ENCODE assay signal across 1 cellular context in genomic region chr1:1151306-1151705, GRCh38.
TF ChIP-seq lines count a peak whose summit lies in the region.

No MANE protein-coding gene starts in this region.

TF ChIP-seq in K562, 482 proteins besides CTCF, POLR2A, EP300 and RAD21:
- TF ChIP-seq EP400 (IDR thresholded peaks at IDR 0.05) (no peak), CREM (IDR thresholded peaks at IDR 0.05; ENCODE audit: low read depth) (no peak), TGIF2 (CRISPR knock-in tag; IDR thresholded peaks at IDR 0.05) (0 out of 2 replicates have a peak, but pooled peaks have one; percentile 19), TAF9B (IDR thresholded peaks at IDR 0.05; ENCODE audit: partially characterized antibody) (no peak)
- TF ChIP-seq, protein P1, sequence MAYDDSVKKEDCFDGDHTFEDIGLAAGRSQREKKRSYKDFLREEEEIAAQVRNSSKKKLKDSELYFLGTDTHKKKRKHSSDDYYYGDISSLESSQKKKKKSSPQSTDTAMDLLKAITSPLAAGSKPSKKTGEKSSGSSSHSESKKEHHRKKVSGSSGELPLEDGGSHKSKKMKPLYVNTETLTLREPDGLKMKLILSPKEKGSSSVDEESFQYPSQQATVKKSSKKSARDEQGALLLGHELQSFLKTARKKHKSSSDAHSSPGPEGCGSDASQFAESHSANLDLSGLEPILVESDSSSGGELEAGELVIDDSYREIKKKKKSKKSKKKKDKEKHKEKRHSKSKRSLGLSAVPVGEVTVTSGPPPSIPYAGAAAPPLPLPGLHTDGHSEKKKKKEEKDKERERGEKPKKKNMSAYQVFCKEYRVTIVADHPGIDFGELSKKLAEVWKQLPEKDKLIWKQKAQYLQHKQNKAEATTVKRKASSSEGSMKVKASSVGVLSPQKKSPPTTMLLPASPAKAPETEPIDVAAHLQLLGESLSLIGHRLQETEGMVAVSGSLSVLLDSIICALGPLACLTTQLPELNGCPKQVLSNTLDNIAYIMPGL (CRISPR knock-in tag; IDR thresholded peaks at IDR 0.05), result no peak
